2 cellular contexts compared by ENCODE assay signal in the genomic region with DNA sequence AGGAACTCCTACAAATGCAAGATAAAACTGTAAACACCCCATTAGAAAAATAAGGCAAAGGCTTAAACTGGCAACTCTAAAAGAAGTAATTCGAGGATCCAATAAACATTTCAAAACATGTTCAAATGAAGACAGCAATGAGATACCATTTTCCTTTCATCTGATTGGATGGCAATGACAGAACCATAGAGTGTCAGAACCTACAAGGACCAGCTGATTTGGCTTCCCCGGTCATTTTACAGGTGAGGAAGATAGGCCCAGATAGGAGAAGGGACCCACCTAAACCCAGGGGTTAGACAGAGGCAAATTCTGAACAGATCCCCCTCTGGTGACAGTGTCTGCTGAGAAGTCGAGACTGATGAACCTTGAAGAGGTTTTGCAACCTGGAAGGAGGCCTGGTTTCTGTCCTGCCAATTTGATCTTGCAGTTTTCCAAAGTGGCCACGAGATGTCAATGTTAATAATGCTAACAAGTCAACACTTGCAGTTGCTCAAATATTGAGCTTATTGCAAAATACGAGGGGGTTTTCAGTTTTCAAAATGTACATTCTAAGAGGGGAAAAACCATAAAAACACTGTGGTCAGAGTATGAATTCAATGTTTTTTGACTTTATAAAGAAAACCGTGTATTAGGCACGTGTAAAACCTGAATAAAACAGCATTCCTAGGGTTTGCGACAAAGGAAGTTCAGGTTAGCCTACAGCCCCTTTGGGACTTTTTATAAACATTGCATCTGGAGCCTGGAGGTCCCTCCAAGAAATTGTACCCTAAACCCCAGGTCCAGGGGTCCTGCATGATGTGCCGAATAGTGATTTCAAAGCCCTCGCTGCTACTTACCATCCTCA.
TF ChIP-seq lines count a peak whose summit lies in the region.

No MANE protein-coding gene starts in this region.

TF ChIP-seq in HCT116, 20 proteins besides CTCF, POLR2A, EP300 and RAD21:
- TF ChIP-seq EZH2 (IDR thresholded peaks at IDR 0.05) (no peak), CEBPB (IDR thresholded peaks at IDR 0.05; ENCODE audit: low read depth) (peak; percentile 73), TCF7L2 (IDR thresholded peaks at IDR 0.05; ENCODE audit: borderline replicate concordance, extremely low read depth, insufficient read depth, insufficient read length) (no peak)

TF ChIP-seq in H1, 55 proteins besides CTCF, POLR2A, EP300 and RAD21:
- no peak for TF ChIP-seq NANOG (IDR thresholded peaks at IDR 0.05; ENCODE audit: insufficient read depth, low read depth, low read length, poor library complexity, severe bottlenecking)
- 0 out of 2 replicates have a peak, but pooled peaks have one; percentile 56 for TF ChIP-seq CEBPB (IDR thresholded peaks at IDR 0.05; ENCODE audit: low read depth, low read length)
- TF ChIP-seq SIX5 (IDR thresholded peaks at IDR 0.05; ENCODE audit: low read depth, low read length): no peak
- no peak for TF ChIP-seq BACH1 (IDR thresholded peaks at IDR 0.05; ENCODE audit: low read length)
- no peak for TF ChIP-seq CHD2 (IDR thresholded peaks at IDR 0.05; ENCODE audit: low read length)
